2 cellular contexts compared by ENCODE assay signal in genomic region chr15:32347037-32347436, GRCh38. TPM values are rescaled to one million over a fixed set of nuclear protein-coding genes. Genes with fewer than 3 reads are reported as not detected.
"Had no signal": no experiment of that assay in that cellular context is flagged by ENCODE, and none has a peak within 500 bp of the region (broad histone marks: within the 10 kb centered on the region; RNA-seq: fewer than 3 reads in every experiment).

No MANE protein-coding gene starts in this region.

RNA-seq across cellular contexts. Expression of gene GOLGA8K, which starts 56.1 kb away (rescaled TPM):
- total RNA-seq: activated CD4-positive, alpha-beta memory T cell treated with anti-CD3 and anti-CD28 coated beads for 36 hours; ascending aorta had no signal
